ENCODE assay signal across 21 cellular contexts in the genomic region with DNA sequence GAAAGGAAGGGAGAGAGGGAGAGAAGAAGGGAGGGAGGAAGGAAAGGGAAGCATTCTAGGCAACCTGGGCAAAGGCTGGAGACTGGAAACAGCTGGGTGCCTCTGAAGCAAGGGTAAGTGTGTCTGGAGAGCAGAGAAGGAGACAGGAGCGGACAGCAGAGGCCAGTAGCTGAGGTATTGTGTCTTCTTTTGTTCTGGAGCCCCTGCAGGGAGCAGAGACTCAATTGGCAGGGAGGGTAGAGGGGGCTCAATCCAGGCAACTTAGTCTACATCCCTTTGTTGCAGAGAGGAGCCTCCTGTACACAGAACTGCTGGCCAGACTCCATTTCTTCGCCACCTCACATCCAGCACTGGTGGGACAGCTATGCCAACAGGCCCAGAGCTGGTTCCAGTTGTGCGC. TPM values are rescaled to one million over a fixed set of nuclear protein-coding genes. Genes with fewer than 3 reads are reported as not detected.
DNase-seq lines count a peak whose midpoint lies in the region; ATAC-seq and TF ChIP-seq lines count a peak whose summit lies in the region.
"Had no signal": no experiment of that assay in that cellular context is flagged by ENCODE, and none has a peak within 500 bp of the region (broad histone marks: within the 10 kb centered on the region; RNA-seq: fewer than 3 reads in every experiment).

No MANE protein-coding gene starts in this region.

- peak; percentile 43 for ATAC-seq in stimulated activated memory B cell treated with anti-CD40 and anti-IgM and Interleukin-4, amounts not matched to agents 10 μg/mL and 1 μg/mL and 100 μg/mL, for 72 hours
- ATAC-seq in GM19467 (IDR thresholded peaks at IDR 0.05; ENCODE audit: unreplicated experiment) (no peak), PC-3 (no peak)
- ATAC-seq: HCT116 had no signal

- CTCF ChIA-PET in activated naive CD4-positive, alpha-beta T cell treated with anti-CD3 and anti-CD28 coated beads for 36 hours (lab: Charles Lee) = interaction anchor here (0.7 to 1.5 kb wide), 4 partner anchors 57 to 285 kb away, joined by 4 to 7 read pairs (median 6); no protein-coding TSS in a partner anchor
- CTCF ChIA-PET in PC-3 (lab: Charles Lee) = interaction anchor here (0.5 to 0.6 kb wide), 2 partner anchors 47 to 138 kb away, joined by 3 to 8 read pairs; no protein-coding TSS in a partner anchor

- TF ChIP-seq EP300 in stomach (IDR thresholded peaks at IDR 0.05) = no peak

- no peak overlapping the region for H3K27ac ChIP-seq in stomach
- H3K27ac ChIP-seq in PC-3 (ENCODE audit: low read length) = no peak overlapping the region
- H3K27ac ChIP-seq: 22Rv1, A549, C4-2B had no signal

- no peaks in the 10 kb centered on the region for H3K79me2 ChIP-seq in PC-3 (ENCODE audit: low read length)

- 86 to 97% (median 94%) methylated on average over 3 of the region's 3 CpGs for WGBS in stomach, 5 donors

- peak overlapping the region; percentile 14 for H3K27ac Mint-ChIP-seq in activated naive CD4-positive, alpha-beta T cell treated with anti-CD3 and anti-CD28 coated beads for 36 hours
- H3K27ac Mint-ChIP-seq in stimulated activated memory B cell treated with anti-CD40 and anti-IgM and Interleukin-4, amounts not matched to agents 10 μg/mL and 1 μg/mL and 100 μg/mL, for 72 hours = no peak overlapping the region
- H3K27ac Mint-ChIP-seq: CD4-positive, alpha-beta T cell; HFFc6 had no signal

- no peak overlapping the region for H3K4me3 Mint-ChIP-seq in activated naive CD4-positive, alpha-beta T cell treated with anti-CD3 and anti-CD28 coated beads for 36 hours
- H3K4me3 Mint-ChIP-seq in stimulated activated memory B cell treated with anti-CD40 and anti-IgM and Interleukin-4, amounts not matched to agents 10 μg/mL and 1 μg/mL and 100 μg/mL, for 72 hours = no peak overlapping the region
- H3K4me3 Mint-ChIP-seq: CD4-positive, alpha-beta T cell; HFFc6 had no signal

- H3K4me3 ChIP-seq in stomach (no peak overlapping the region), PC-3 (ENCODE audit: low read length) (no peak overlapping the region)
- H3K4me3 ChIP-seq: A549 had no signal

- H3K27me3 ChIP-seq in stomach (no peaks in the 10 kb centered on the region), PC-3 (ENCODE audit: low read length) (no peaks in the 10 kb centered on the region)

- H3K9me3 Mint-ChIP-seq in activated naive CD4-positive, alpha-beta T cell treated with anti-CD3 and anti-CD28 coated beads for 36 hours = peaks cover 4% of the 10 kb centered on the region
- peaks cover 18% of the 10 kb centered on the region for H3K9me3 Mint-ChIP-seq in stimulated activated memory B cell treated with anti-CD40 and anti-IgM and Interleukin-4, amounts not matched to agents 10 μg/mL and 1 μg/mL and 100 μg/mL, for 72 hours
- H3K9me3 Mint-ChIP-seq: HFFc6 had no signal

- no peaks in the 10 kb centered on the region for H3K36me3 Mint-ChIP-seq in activated naive CD4-positive, alpha-beta T cell treated with anti-CD3 and anti-CD28 coated beads for 36 hours (ENCODE audit: low read depth)
- peaks cover 24% of the 10 kb centered on the region for H3K36me3 Mint-ChIP-seq in stimulated activated memory B cell treated with anti-CD40 and anti-IgM and Interleukin-4, amounts not matched to agents 10 μg/mL and 1 μg/mL and 100 μg/mL, for 72 hours

- POLR2A ChIA-PET in PC-3 (lab: Charles Lee; ENCODE audit: unreplicated experiment) = no interaction called here

- H3K36me3 ChIP-seq in stomach (peaks cover 0 to 27% (median 0%) of the 10 kb centered on the region in 4 donors), PC-3 (ENCODE audit: low read depth, low read length) (no peaks in the 10 kb centered on the region)

- BruUV-seq in PC-3 (replicated peaks; lab: Mats Ljungman, UMichigan) = no TSS peak

- TF ChIP-seq CTCF in stomach (IDR thresholded peaks at IDR 0.05) (no peak), PC-3 (conservative IDR thresholded peaks at IDR 0.05; ENCODE audit: low read depth, low read length) (no peak)

- H3K4me1 ChIP-seq in stomach = no peaks in the 10 kb centered on the region
- H3K4me1 ChIP-seq in PC-3 (ENCODE audit: insufficient read depth, low read length) = no peaks in the 10 kb centered on the region
- H3K4me1 ChIP-seq: A549, Caco-2 had no signal

- H4K20me1 ChIP-seq in PC-3 (ENCODE audit: low read length) = no peaks in the 10 kb centered on the region

- H3K9me3 ChIP-seq in stomach (no peaks in the 10 kb centered on the region), PC-3 (ENCODE audit: low read length) (no peaks in the 10 kb centered on the region)
- H3K9me3 ChIP-seq: Caco-2 had no signal

- no peaks in the 10 kb centered on the region for H3K9me2 ChIP-seq in PC-3 (replicated peaks; ENCODE audit: low read length)

- H3K4me2 ChIP-seq in PC-3 (ENCODE audit: low read length) = no peak overlapping the region
- H3K4me2 ChIP-seq: A549 had no signal

- DNase-seq in activated naive CD4-positive, alpha-beta T cell treated with anti-CD3 and anti-CD28 coated beads for 36 hours = no peak
- DNase-seq in activated naive CD4-positive, alpha-beta T cell (lab: John Stamatoyannopoulos, UW) = no peak
- DNase-seq in NCI-H146 treated with DMSO at 0.1 percent for 48 hours (lab: John Stamatoyannopoulos, UW; ENCODE audit: unreplicated experiment) = peak; percentile 50
- peak; percentile 53 for DNase-seq in iPS-NIHi11 (ENCODE audit: low spot score)
- DNase-seq in stomach = no peak
- no peak for DNase-seq in PC-3
- DNase-seq: AML-193; Caco-2; CD4-positive, alpha-beta T cell; DMS153; DMS79; GF-D8; HFFc6 had no signal

- TF ChIP-seq POLR2A in stomach (IDR thresholded peaks at IDR 0.05) = no peak

- no peaks in the 10 kb centered on the region for H3F3A ChIP-seq in PC-3 (ENCODE audit: low read length, unreplicated experiment)

- intact Hi-C loops in activated naive CD4-positive, alpha-beta T cell treated with anti-CD3 and anti-CD28 coated beads for 36 hours (cut with micrococcal nuclease) = loop anchor here (10.0 kb wide), 1 partner anchor 612 kb away; no protein-coding TSS in a partner anchor
- intact Hi-C loops in stomach (cut with DNase I; ENCODE audit: low total_unique reads) (loop anchor here (5.0 to 10.0 kb wide), 2 partner anchors 132 to 279 kb away; no protein-coding TSS in a partner anchor), PC-3 (cut with micrococcal nuclease) (loop anchor here (5.0 kb wide), 1 partner anchor 194 kb away; no protein-coding TSS in a partner anchor)

- no peaks in the 10 kb centered on the region for H3K4me1 Mint-ChIP-seq in activated naive CD4-positive, alpha-beta T cell treated with anti-CD3 and anti-CD28 coated beads for 36 hours (ENCODE audit: low read depth)
- peaks cover under 1% of the 10 kb centered on the region for H3K4me1 Mint-ChIP-seq in stimulated activated memory B cell treated with anti-CD40 and anti-IgM and Interleukin-4, amounts not matched to agents 10 μg/mL and 1 μg/mL and 100 μg/mL, for 72 hours

- H2AFZ ChIP-seq in PC-3 (ENCODE audit: low read length) = no peak overlapping the region

- H3K27me3 Mint-ChIP-seq in activated naive CD4-positive, alpha-beta T cell treated with anti-CD3 and anti-CD28 coated beads for 36 hours (ENCODE audit: low read depth) = peaks cover 8% of the 10 kb centered on the region
- H3K27me3 Mint-ChIP-seq in stimulated activated memory B cell treated with anti-CD40 and anti-IgM and Interleukin-4, amounts not matched to agents 10 μg/mL and 1 μg/mL and 100 μg/mL, for 72 hours = peaks cover 33% of the 10 kb centered on the region

- no peak overlapping the region for H3K9ac ChIP-seq in PC-3 (ENCODE audit: low read length)

RNA-seq across cellular contexts. Expression of gene NWD1, which starts 53.2 kb away (rescaled TPM):
- total RNA-seq in activated naive CD4-positive, alpha-beta T cell treated with anti-CD3 and anti-CD28 coated beads for 36 hours = not detected
- total RNA-seq in stomach (1 to 10 TPM in 2 of 5 donors, under 1 TPM in 3; 0.55 to 7.0 (median 0.87) TPM), PC-3 (2014; rRNA removed) (2.4 and 2.5 TPM in 2 replicates)
- under 1 TPM; 0.44 to 0.76 (median 0.68) TPM for polyA plus RNA-seq in stomach
- total RNA-seq: Caco-2; CD4-positive, alpha-beta T cell; Daoy; HFFc6 had no signal
- polyA plus RNA-seq: A549, BJ had no signal

RNA-seq across cellular contexts. Expression of gene SIN3B, which starts 56.4 kb away (rescaled TPM):
- total RNA-seq in activated naive CD4-positive, alpha-beta T cell treated with anti-CD3 and anti-CD28 coated beads for 36 hours = 10 to 100 TPM; 18.8 to 20.6 TPM
- total RNA-seq in stomach (100 to 1,000 TPM in 3 of 5 donors, 10 to 100 TPM in 2; 49.9 to 566 (median 123) TPM), PC-3 (2014; rRNA removed) (46.4 and 84.1 TPM in 2 replicates)
- 10 to 100 TPM in 2 of 3 donors, 1 to 10 TPM in 1; 9.2 to 18.6 (median 14.9) TPM for polyA plus RNA-seq in stomach

Comparison
In these comparisons a context has a peak if more than half of its experiments do, and no peak if none do; other contexts are left out.
1. DNase-seq: peak in NCI-H146 treated with DMSO at 0.1 percent for 48 hours (single experiment) and iPS-NIHi11 (single experiment); none in activated naive CD4-positive, alpha-beta T cell treated with anti-CD3 and anti-CD28 coated beads for 36 hours (single experiment), activated naive CD4-positive, alpha-beta T cell (0 of 4), stomach (single experiment) and PC-3 (single experiment).